13 cellular contexts compared by ENCODE assay signal in the genomic region with DNA sequence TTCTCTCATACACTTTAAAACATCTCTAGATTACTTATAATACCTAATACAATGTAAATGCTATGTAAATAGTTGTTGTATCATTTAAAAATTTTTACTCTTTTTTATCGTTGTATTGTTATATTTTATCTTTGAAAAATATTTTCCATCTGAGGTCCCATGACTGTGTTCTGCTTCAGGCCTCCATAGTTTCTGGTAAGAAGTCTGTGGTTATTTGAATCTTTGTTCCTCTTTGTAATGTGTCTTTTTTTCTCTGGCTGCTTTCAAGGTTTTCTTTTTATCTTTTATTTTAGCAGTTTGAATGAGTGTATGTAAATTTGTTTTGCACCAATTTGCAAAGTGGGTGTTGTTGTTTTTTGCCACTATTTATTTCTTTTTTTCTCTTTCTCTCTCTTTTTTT.
"Had no signal": no experiment of that assay in that cellular context is flagged by ENCODE, and none has a peak within 500 bp of the region (broad histone marks: within the 10 kb centered on the region; RNA-seq: fewer than 3 reads in every experiment).

No MANE protein-coding gene starts in this region.

- DNase-seq: activated CD4-positive, alpha-beta T cell treated with anti-CD3 and anti-CD28 coated beads, Interleukin-2, amount 10 ng/mL, durations not matched to agents 24 days and 14 days; activated CD8-positive, alpha-beta memory T cell treated with anti-CD3 and anti-CD28 coated beads for 24 hours; activated naive CD4-positive, alpha-beta T cell treated with anti-CD3 and anti-CD28 coated beads for 36 hours; caudate nucleus; colonic mucosa; effector memory CD4-positive, alpha-beta T cell; kidney; left ventricle myocardium inferior; mesendoderm; stimulated activated CD4-positive, alpha-beta T cell treated with anti-CD3 and anti-CD28 coated beads, Interleukin-2, amount 100 ng/mL, for 48 hours; testis had no signal

- ATAC-seq: activated T-helper 17 cell treated with anti-CD3 and anti-CD28 coated beads, Interleukin-2, amount 50 U/mL, for 72 hours; gastroesophageal sphincter had no signal
